ENCODE assay signal across 11 cellular contexts in genomic region chr11:34266987-34267386, GRCh38.
DNase-seq lines count a peak whose midpoint lies in the region; ATAC-seq and TF ChIP-seq lines count a peak whose summit lies in the region.
"Had no signal": no experiment of that assay in that cellular context is flagged by ENCODE, and none has a peak within 500 bp of the region (broad histone marks: within the 10 kb centered on the region; RNA-seq: fewer than 3 reads in every experiment).

No MANE protein-coding gene starts in this region.

- intact Hi-C loops in right cardiac atrium (cut with DNase I) = no loop called here
- intact Hi-C loops in sigmoid colon (cut with DNase I) = loop anchor here (10.0 kb wide), 1 partner anchor 92 kb away; no protein-coding TSS in a partner anchor

- no peak for TF ChIP-seq POLR2A in sigmoid colon (IDR thresholded peaks at IDR 0.05)

- 20% methylated on average over 10 of the region's 10 CpGs for WGBS in right cardiac atrium
- WGBS in sigmoid colon, 2 donors = 24 to 39% methylated on average over 10 of the region's 10 CpGs

- H3K4me1 ChIP-seq in right cardiac atrium (ENCODE audit: control insufficient read depth, insufficient read depth, low read length) = peaks cover 25% of the 10 kb centered on the region
- H3K4me1 ChIP-seq in sigmoid colon = peaks cover 0 to 38% (median 32%) of the 10 kb centered on the region in 4 donors

- DNase-seq in C1 segment of cervical spinal cord (lab: John Stamatoyannopoulos, UW) (peak in 8 of 14 donors; percentile 5 to 57 (median 37)), right cardiac atrium (peak; percentile 41 to 76 (median 65)), sigmoid colon (no peak), progenitor cell of endocrine pancreas (ENCODE audit: low spot score, unreplicated experiment) (no peak), NCI-H1436 (lab: John Stamatoyannopoulos, UW) (no peak)
- DNase-seq: NCI-H2171 treated with DMSO at 0.1 percent for 48 hours, WERI-Rb-1 had no signal

- no peaks in the 10 kb centered on the region for H3K27me3 Mint-ChIP-seq in progenitor cell of endocrine pancreas

- H3K27ac ChIP-seq in right cardiac atrium (ENCODE audit: low read length) (no peak overlapping the region), sigmoid colon (peak overlapping the region; percentile 23 to 56 (median 44))
- H3K27ac ChIP-seq: WERI-Rb-1 had no signal

- no peak for TF ChIP-seq CTCF in sigmoid colon (IDR thresholded peaks at IDR 0.05)
- no peak for TF ChIP-seq CTCF in progenitor cell of endocrine pancreas (IDR thresholded peaks at IDR 0.05; ENCODE audit: unreplicated experiment)

- H3K27me3 ChIP-seq in right cardiac atrium (ENCODE audit: control insufficient read depth, insufficient read depth) (no peaks in the 10 kb centered on the region), sigmoid colon (no peaks in the 10 kb centered on the region)

- ATAC-seq in SK-N-SH treated with all-trans-retinoic acid at 6 μM for 48 hours = peak; percentile 41
- ATAC-seq in right cardiac atrium = peak; percentile 29 to 34
- no peak for ATAC-seq in GM19463 (IDR thresholded peaks at IDR 0.05; ENCODE audit: unreplicated experiment)
- ATAC-seq in HG02610 (IDR thresholded peaks at IDR 0.05; ENCODE audit: unreplicated experiment) = no peak
- ATAC-seq: HCT116 had no signal

- H3K9me3 Mint-ChIP-seq in progenitor cell of endocrine pancreas (ENCODE audit: low read depth) = no peaks in the 10 kb centered on the region

- H3K36me3 ChIP-seq in sigmoid colon = no peaks in the 10 kb centered on the region
- H3K36me3 ChIP-seq: WERI-Rb-1 had no signal

- H3K4me3 ChIP-seq in right cardiac atrium (ENCODE audit: low read length) (no peak overlapping the region), sigmoid colon (no peak overlapping the region)

- H3K4me3 Mint-ChIP-seq in progenitor cell of endocrine pancreas (ENCODE audit: low read depth) = no peak overlapping the region

- H3K36me3 Mint-ChIP-seq in progenitor cell of endocrine pancreas (ENCODE audit: insufficient read depth) = no peaks in the 10 kb centered on the region

- H3K9me3 ChIP-seq in right cardiac atrium (ENCODE audit: control insufficient read depth, low read length) = no peaks in the 10 kb centered on the region
- H3K9me3 ChIP-seq in sigmoid colon = no peaks in the 10 kb centered on the region

- no peak for TF ChIP-seq EP300 in sigmoid colon (IDR thresholded peaks at IDR 0.05)

- H3K4me1 Mint-ChIP-seq in progenitor cell of endocrine pancreas (ENCODE audit: low read depth) = peaks cover 31% of the 10 kb centered on the region

- H3K27ac Mint-ChIP-seq in progenitor cell of endocrine pancreas = no peak overlapping the region

TF ChIP-seq in SK-N-SH treated with all-trans-retinoic acid at 6 μM for 48 hours, 23 proteins besides CTCF, POLR2A, EP300 and RAD21:
- no peak for TF ChIP-seq ZNF8 (CRISPR knock-in tag; IDR thresholded peaks at IDR 0.05)
- TF ChIP-seq SNAI2 (CRISPR knock-in tag; IDR thresholded peaks at IDR 0.05) = no peak
- no peak for TF ChIP-seq CREB5 (CRISPR knock-in tag; IDR thresholded peaks at IDR 0.05; ENCODE audit: low read depth)
- TF ChIP-seq RARB (CRISPR knock-in tag; IDR thresholded peaks at IDR 0.05) = no peak
- TF ChIP-seq TOX (CRISPR knock-in tag; IDR thresholded peaks at IDR 0.05; ENCODE audit: borderline replicate concordance) = no peak
- no peak for TF ChIP-seq TCF4 (CRISPR knock-in tag; IDR thresholded peaks at IDR 0.05; ENCODE audit: borderline replicate concordance)
- no peak for TF ChIP-seq CSDC2 (CRISPR knock-in tag; IDR thresholded peaks at IDR 0.05)
- no peak for TF ChIP-seq ARNTL (CRISPR knock-in tag; IDR thresholded peaks at IDR 0.05; ENCODE audit: borderline replicate concordance, low read depth)
- no peak for TF ChIP-seq ZFP3 (CRISPR knock-in tag; IDR thresholded peaks at IDR 0.05)
- no peak for TF ChIP-seq POU6F1 (CRISPR knock-in tag; IDR thresholded peaks at IDR 0.05; ENCODE audit: borderline replicate concordance, low read depth)
- TF ChIP-seq BACH2 (CRISPR knock-in tag; IDR thresholded peaks at IDR 0.05; ENCODE audit: borderline replicate concordance) = no peak
- no peak for TF ChIP-seq CSRNP3 (CRISPR knock-in tag; IDR thresholded peaks at IDR 0.05)
- TF ChIP-seq PPARA (CRISPR knock-in tag; IDR thresholded peaks at IDR 0.05; ENCODE audit: borderline replicate concordance) = no peak
- no peak for TF ChIP-seq ZFP30 (CRISPR knock-in tag; IDR thresholded peaks at IDR 0.05)
- TF ChIP-seq ZNF70 (CRISPR knock-in tag; IDR thresholded peaks at IDR 0.05) = no peak
- no peak for TF ChIP-seq OSR1 (CRISPR knock-in tag; IDR thresholded peaks at IDR 0.05)

Comparison
In these comparisons a context has a peak if more than half of its experiments do, and no peak if none do; other contexts are left out.
1. DNase-seq: peak in C1 segment of cervical spinal cord (8 of 14) and right cardiac atrium (3 of 3); none in sigmoid colon (single experiment), progenitor cell of endocrine pancreas (single experiment) and NCI-H1436 (single experiment).
2. ATAC-seq: peak in SK-N-SH treated with all-trans-retinoic acid at 6 μM for 48 hours (single experiment) and right cardiac atrium (2 of 2); none in GM19463 (single experiment) and HG02610 (single experiment).